ENCODE assay signal across 10 cellular contexts in genomic region chr19:919157-920050, GRCh38. TPM values are rescaled to one million over a fixed set of nuclear protein-coding genes. Genes with fewer than 3 reads are reported as not detected.
DNase-seq lines count a peak whose midpoint lies in the region; ATAC-seq and TF ChIP-seq lines count a peak whose summit lies in the region.
"Had no signal": no experiment of that assay in that cellular context is flagged by ENCODE, and none has a peak within 500 bp of the region (broad histone marks: within the 10 kb centered on the region; RNA-seq: fewer than 3 reads in every experiment).

No MANE protein-coding gene starts in this region.

- no peak overlapping the region for H3K27ac Mint-ChIP-seq in MCF 10A (ENCODE audit: low read depth, unreplicated experiment)

- H3K27ac ChIP-seq in breast epithelium (no peak overlapping the region), esophagus squamous epithelium (no peak overlapping the region), upper lobe of left lung (no peak overlapping the region)
- H3K27ac ChIP-seq: prostate gland had no signal

- H3K4me1 Mint-ChIP-seq in MCF 10A (ENCODE audit: insufficient read depth, unreplicated experiment), result no peaks in the 10 kb centered on the region

- POLR2A ChIA-PET in MCF 10A (lab: Yijun Ruan, JAX), result no interaction called here

- no peaks in the 10 kb centered on the region for H3K36me3 Mint-ChIP-seq in MCF 10A (ENCODE audit: insufficient read depth, unreplicated experiment)

- no peak overlapping the region for H3K4me3 Mint-ChIP-seq in MCF 10A (ENCODE audit: unreplicated experiment)

- no peak for DNase-seq in breast epithelium (ENCODE audit: low spot score in 2 of 2)
- no peak for DNase-seq in MCF 10A (ENCODE audit: unreplicated experiment)
- peak; percentile 39 for DNase-seq in T-helper 22 cell (ENCODE audit: low read depth)
- no peak for DNase-seq in esophagus squamous epithelium (lab: John Stamatoyannopoulos, UW)
- peak in 1 of 2 donors; percentile 88 for DNase-seq in upper lobe of left lung
- DNase-seq in T1000 (lab: John Stamatoyannopoulos, UW), result no peak

- peaks cover 11 to 31% of the 10 kb centered on the region in 2 donors for H3K4me1 ChIP-seq in breast epithelium
- peaks cover 35 to 67% (median 42%) of the 10 kb centered on the region in 3 donors for H3K4me1 ChIP-seq in esophagus squamous epithelium
- H3K4me1 ChIP-seq in upper lobe of left lung, result peaks cover 39 to 58% (median 41%) of the 10 kb centered on the region in 4 donors

- H3K9me3 ChIP-seq in breast epithelium, result no peaks in the 10 kb centered on the region
- H3K9me3 ChIP-seq in esophagus squamous epithelium, result no peaks in the 10 kb centered on the region
- no peaks in the 10 kb centered on the region for H3K9me3 ChIP-seq in upper lobe of left lung
- H3K9me3 ChIP-seq: prostate gland had no signal

- no peaks in the 10 kb centered on the region for H3K27me3 Mint-ChIP-seq in MCF 10A (ENCODE audit: insufficient read depth, unreplicated experiment)

- intact Hi-C loops in breast epithelium (cut with DNase I; ENCODE audit: low total_unique reads) (loop anchor here (5.0 kb wide), 2 partner anchors 62 to 152 kb away; partner anchors contain the start of gene CFD), MCF 10A (cut with micrococcal nuclease) (no loop called here), esophagus squamous epithelium (cut with DNase I) (loop anchor here (2.0 to 5.0 kb wide), 3 partner anchors 57 to 147 kb away; no protein-coding TSS in a partner anchor)

- TF ChIP-seq POLR2A in breast epithelium (IDR thresholded peaks at IDR 0.05) (no peak), esophagus squamous epithelium (IDR thresholded peaks at IDR 0.05) (no peak), upper lobe of left lung (IDR thresholded peaks at IDR 0.05) (no peak)

- ATAC-seq in upper lobe of left lung (ENCODE audit: low FRiP score in 2 of 2) (no peak), GM19395 (IDR thresholded peaks at IDR 0.05; ENCODE audit: unreplicated experiment) (no peak), HG02610 (IDR thresholded peaks at IDR 0.05; ENCODE audit: unreplicated experiment) (no peak)

- H3K27me3 ChIP-seq in breast epithelium (peaks cover 19 to 36% of the 10 kb centered on the region in 2 donors), esophagus squamous epithelium (peaks cover 14 to 58% (median 30%) of the 10 kb centered on the region in 4 donors), upper lobe of left lung (peaks cover 3 to 45% (median 36%) of the 10 kb centered on the region in 4 donors)

- CTCF ChIA-PET in MCF 10A (lab: Yijun Ruan, JAX), result interaction anchor here (0.5 to 1.3 kb wide), 2 partner anchors 63 to 65 kb away, joined by 3 to 4 read pairs; no protein-coding TSS in a partner anchor

- no peaks in the 10 kb centered on the region for H3K36me3 ChIP-seq in breast epithelium
- no peaks in the 10 kb centered on the region for H3K36me3 ChIP-seq in esophagus squamous epithelium
- no peaks in the 10 kb centered on the region for H3K36me3 ChIP-seq in upper lobe of left lung
- H3K36me3 ChIP-seq: prostate gland had no signal

- TF ChIP-seq CTCF in breast epithelium (IDR thresholded peaks at IDR 0.05), result no peak
- TF ChIP-seq CTCF in MCF 10A (IDR thresholded peaks at IDR 0.05; ENCODE audit: unreplicated experiment), result no peak
- TF ChIP-seq CTCF in esophagus squamous epithelium (IDR thresholded peaks at IDR 0.05), result no peak
- no peak for TF ChIP-seq CTCF in upper lobe of left lung (IDR thresholded peaks at IDR 0.05)

- TF ChIP-seq EP300 in upper lobe of left lung (IDR thresholded peaks at IDR 0.05), result no peak

- WGBS in esophagus squamous epithelium, 2 donors, result 0% methylated on average over 5 of the region's 70 CpGs; no CpG with 5 or more reads in 1 of the 2 donors
- 0 to 7% methylated on average over 3 to 41 of the region's 70 CpGs for WGBS in upper lobe of left lung, 2 donors

- H3K4me3 ChIP-seq in breast epithelium (peak overlapping the region in 2 of 3 donors; percentile 47 to 71), esophagus squamous epithelium (peak overlapping the region; percentile 13 to 60 (median 30)), upper lobe of left lung (peak overlapping the region in 3 of 4 donors; percentile 30 to 38 (median 36))

- no TSS peak for BruUV-seq in MCF 10A (replicated peaks; lab: Mats Ljungman, UMichigan)

- H3K9me3 Mint-ChIP-seq in MCF 10A (ENCODE audit: unreplicated experiment), result no peaks in the 10 kb centered on the region

RNA-seq across cellular contexts. Expression of gene KISS1R, which starts 2.3 kb away (rescaled TPM):
- total RNA-seq in breast epithelium (under 1 TPM in 2 of 3 donors, not detected in 1; 0.15 to 0.33 TPM), MCF 10A (2022) (not detected in 2 replicates), esophagus squamous epithelium (under 1 TPM in 1 of 4 donors, not detected in 3; 0.45 TPM), upper lobe of left lung (not detected)
- total RNA-seq: cardiac septum, prostate gland had no signal

RNA-seq across cellular contexts. Expression of gene R3HDM4, which starts 6.4 kb away (rescaled TPM):
- total RNA-seq in breast epithelium, result 10 to 100 TPM; 31.8 to 41.6 (median 41.0) TPM
- total RNA-seq in MCF 10A (2022), result 65.7 and 73.6 TPM in 2 replicates
- 10 to 100 TPM; 42.9 to 83.7 (median 62.4) TPM for total RNA-seq in esophagus squamous epithelium
- 10 to 100 TPM; 39.6 to 71.2 (median 63.3) TPM for total RNA-seq in upper lobe of left lung

RNA-seq across cellular contexts. Expression of gene ARID3A, which starts 6.4 kb away (rescaled TPM):
- 10 to 100 TPM in 1 of 3 donors, 1 to 10 TPM in 2; 3.5 to 11.1 (median 4.8) TPM for total RNA-seq in breast epithelium
- 10.2 and 13.1 TPM in 2 replicates for total RNA-seq in MCF 10A (2022)
- total RNA-seq in esophagus squamous epithelium, result 1 to 10 TPM; 3.0 to 6.6 (median 4.7) TPM
- total RNA-seq in upper lobe of left lung, result 10 to 100 TPM in 4 of 6 donors, 1 to 10 TPM in 2; 7.1 to 54.5 (median 19.2) TPM

RNA-seq across cellular contexts. Expression of gene RNU6-9, which starts 26.1 kb away (rescaled TPM):
- total RNA-seq in breast epithelium, result not detected
- total RNA-seq in MCF 10A (2022), result not detected in 2 replicates
- total RNA-seq in esophagus squamous epithelium, result not detected
- not detected for total RNA-seq in upper lobe of left lung
- total RNA-seq: cardiac septum, prostate gland had no signal

RNA-seq across cellular contexts. Expression of gene MED16, which starts 26.4 kb away (rescaled TPM):
- total RNA-seq in breast epithelium (10 to 100 TPM; 14.9 to 33.1 (median 32.8) TPM), MCF 10A (2022) (52.7 and 61.0 TPM in 2 replicates), esophagus squamous epithelium (10 to 100 TPM; 23.7 to 64.9 (median 32.5) TPM), upper lobe of left lung (100 to 1,000 TPM in 2 of 6 donors, 10 to 100 TPM in 4; 33.5 to 110 (median 62.1) TPM)
